ENCODE assay signal across 1 cellular context in genomic region chr11:113248702-113249490, GRCh38.
TF ChIP-seq lines count a peak whose summit lies in the region.

No MANE protein-coding gene starts in this region.

TF ChIP-seq in HCT116, 20 proteins besides CTCF, POLR2A, EP300 and RAD21 (continued from another document):
- TF ChIP-seq ZBTB33 (IDR thresholded peaks at IDR 0.05; ENCODE audit: extremely low read depth, insufficient replicate concordance, low read length): no peak
